8 cellular contexts compared by ENCODE assay signal in genomic region chr6:158026054-158026900, GRCh38.
DNase-seq lines count a peak whose midpoint lies in the region; ATAC-seq and TF ChIP-seq lines count a peak whose summit lies in the region.

No MANE protein-coding gene starts in this region.

- peak overlapping the region; percentile 2 for H3K4me3 ChIP-seq in astrocyte of the cerebellum (ENCODE audit: low read depth, low read length)

- in situ Hi-C loops in astrocyte of the cerebellum (cut with HindIII; ENCODE audit: low sequenced_read_pairs): loop anchor here (5.0 kb wide), 1 partner anchor 54 kb away; no protein-coding TSS in a partner anchor

- peak; percentile 98 for TF ChIP-seq CTCF in GM12873 (IDR thresholded peaks at IDR 0.05; ENCODE audit: insufficient read depth, low read depth, low read length, missing control alignments)
- peak; percentile 64 for TF ChIP-seq CTCF in astrocyte of the cerebellum (IDR thresholded peaks at IDR 0.05; ENCODE audit: low read depth, low read length, missing control alignments)

- ATAC-seq in HG02571 (IDR thresholded peaks at IDR 0.05; ENCODE audit: unreplicated experiment): peak; percentile 87

- DNase-seq in NCI-H1092 (lab: John Stamatoyannopoulos, UW) (peak; percentile 76), T-helper 9 cell (peak; percentile 68), astrocyte of the cerebellum (ENCODE audit: low read depth) (peak; percentile 97), iris pigment epithelial cell (ENCODE audit: low read depth) (peak; percentile 99), cerebellar nuclear complex (lab: John Stamatoyannopoulos, UW) (no peak)
- peak; percentile 45 to 65 for DNase-seq in stimulated activated CD4-positive, alpha-beta T cell treated with anti-CD3 and anti-CD28 coated beads, Interleukin-1b, Interleukin-23, amount 100 ng/mL, for 1 hour (ENCODE audit: low read depth in 2 of 2)

Comparison
In these comparisons a context has a peak if more than half of its experiments do, and no peak if none do; other contexts are left out.
1. DNase-seq: peak in NCI-H1092 (single experiment), T-helper 9 cell (single experiment), astrocyte of the cerebellum (single experiment), iris pigment epithelial cell (single experiment) and stimulated activated CD4-positive, alpha-beta T cell treated with anti-CD3 and anti-CD28 coated beads, Interleukin-1b, Interleukin-23, amount 100 ng/mL, for 1 hour (2 of 2); none in cerebellar nuclear complex (0 of 2).